9 cellular contexts compared by ENCODE assay signal in genomic region chr9:120919639-120920494, GRCh38. TPM values are rescaled to one million over a fixed set of nuclear protein-coding genes. Genes with fewer than 3 reads are reported as not detected.
DNase-seq lines count a peak whose midpoint lies in the region; ATAC-seq and TF ChIP-seq lines count a peak whose summit lies in the region.
"Had no signal": no experiment of that assay in that cellular context is flagged by ENCODE, and none has a peak within 500 bp of the region (broad histone marks: within the 10 kb centered on the region; RNA-seq: fewer than 3 reads in every experiment).

No MANE protein-coding gene starts in this region.

- H4K91ac ChIP-seq in neuronal stem cell (ENCODE audit: low read depth, low read length, poor library complexity), result no peak overlapping the region

- H3K4me2 ChIP-seq in BLaER1, result 0 out of 2 replicates have a peak overlapping the region, but pooled peaks have one; percentile 1
- H3K4me2 ChIP-seq in neuronal stem cell (ENCODE audit: insufficient read depth, low read length, poor library complexity, severe bottlenecking), result no peak overlapping the region

- H3K36me3 ChIP-seq in BLaER1, result no peaks in the 10 kb centered on the region
- H3K36me3 ChIP-seq in endodermal cell (ENCODE audit: control insufficient read depth, insufficient read depth, low read length), result no peaks in the 10 kb centered on the region
- H3K36me3 ChIP-seq in neuronal stem cell (replicated peaks in 1 of 2; ENCODE audit: control insufficient read depth in 2 of 2, insufficient read depth in 2 of 2, low read length in 2 of 2), result no peaks in the 10 kb centered on the region

- 89 to 90% methylated on average over 9 to 10 of the region's 10 CpGs for WGBS in endodermal cell (ENCODE audit: insufficient coverage in 1 of 2, insufficient read length in 1 of 2), 2 experiments
- no CpG with 5 or more reads among the region's 10 CpGs for WGBS in neuronal stem cell (ENCODE audit: extremely low coverage in 2 of 2, insufficient read length in 2 of 2, insufficient replicate concordance in 1 of 2), 2 donors

- TF ChIP-seq CTCF in endodermal cell (conservative IDR thresholded peaks at IDR 0.05), result no peak

- H3K27me3 Mint-ChIP-seq in endodermal cell (ENCODE audit: insufficient read depth), result no peaks in the 10 kb centered on the region

- H3K9ac ChIP-seq in BLaER1 (no peak overlapping the region), endodermal cell (ENCODE audit: extremely low read depth, low read length, poor library complexity, severe bottlenecking) (no peak overlapping the region), neuronal stem cell (ENCODE audit: low read depth, low read length, poor library complexity) (peak overlapping the region; percentile 2)

- no peaks in the 10 kb centered on the region for H3K9me3 ChIP-seq in BLaER1
- no peaks in the 10 kb centered on the region for H3K9me3 ChIP-seq in endodermal cell (ENCODE audit: control insufficient read depth, low read length)
- no peaks in the 10 kb centered on the region for H3K9me3 ChIP-seq in neuronal stem cell (replicated peaks in 1 of 2; ENCODE audit: control insufficient read depth in 2 of 2, insufficient read depth in 1 of 2, low read depth in 1 of 2, low read length in 2 of 2)

- no peaks in the 10 kb centered on the region for H3K79me1 ChIP-seq in neuronal stem cell (ENCODE audit: low read depth, low read length)

- H2AK5ac ChIP-seq in neuronal stem cell (ENCODE audit: low read depth, low read length), result no peak overlapping the region

- no peaks in the 10 kb centered on the region for H3K36me3 Mint-ChIP-seq in endodermal cell (ENCODE audit: low read depth)

- peak overlapping the region; percentile 41 for H3K18ac ChIP-seq in neuronal stem cell (ENCODE audit: low read length)

- H2BK15ac ChIP-seq in neuronal stem cell (ENCODE audit: low read length), result no peak overlapping the region

- H4K20me1 ChIP-seq in BLaER1, result no peaks in the 10 kb centered on the region

- no peak overlapping the region for H3K4me3 ChIP-seq in BLaER1
- no peak overlapping the region for H3K4me3 ChIP-seq in endodermal cell (ENCODE audit: low read length)
- H3K4me3 ChIP-seq in neuronal stem cell (ENCODE audit: low read length in 2 of 2), result no peak overlapping the region

- no peak for ATAC-seq in HG02588 (IDR thresholded peaks at IDR 0.05; ENCODE audit: unreplicated experiment)

- H3K9me3 Mint-ChIP-seq in endodermal cell, result peaks cover 2% of the 10 kb centered on the region

- peak overlapping the region; percentile 59 for H2BK5ac ChIP-seq in neuronal stem cell (ENCODE audit: low read length)

- H3K4ac ChIP-seq in neuronal stem cell (ENCODE audit: low read length), result no peak overlapping the region

- no peak overlapping the region for H4K8ac ChIP-seq in neuronal stem cell (ENCODE audit: low read depth, low read length)

- peaks cover 36% of the 10 kb centered on the region for H3K4me1 Mint-ChIP-seq in endodermal cell

- no peak overlapping the region for H3K27ac Mint-ChIP-seq in endodermal cell

- no peak overlapping the region for H3K4me3 Mint-ChIP-seq in endodermal cell

- H3K4me1 ChIP-seq in BLaER1 (peaks cover 20% of the 10 kb centered on the region), endodermal cell (ENCODE audit: control insufficient read depth, insufficient read depth, low read length) (peaks cover 24% of the 10 kb centered on the region), neuronal stem cell (ENCODE audit: control insufficient read depth in 2 of 2, insufficient read depth in 1 of 2, low read depth in 1 of 2, low read length in 2 of 2) (peaks cover 12 to 21% of the 10 kb centered on the region in 2 donors)

- peak overlapping the region; percentile 82 for H2AFZ ChIP-seq in neuronal stem cell (ENCODE audit: low read length)

- DNase-seq in RPMI7951 (ENCODE audit: low read depth) (peak; percentile 35), endodermal cell (no peak), neuronal stem cell (ENCODE audit: low spot score) (no peak), NCI-H510A treated with DMSO at 0.1 percent for 48 hours (lab: John Stamatoyannopoulos, UW) (no peak), inferior parietal cortex (ENCODE audit: extremely low spot score) (no peak), AG08395 (ENCODE audit: low spot score) (no peak)
- DNase-seq: RPMI8226 had no signal

- no peak overlapping the region for H3K14ac ChIP-seq in neuronal stem cell (ENCODE audit: low read length)

- H2BK120ac ChIP-seq in neuronal stem cell (ENCODE audit: low read depth, low read length), result no peak overlapping the region

- H3K27me3 ChIP-seq in BLaER1 (no peaks in the 10 kb centered on the region), endodermal cell (ENCODE audit: control insufficient read depth, insufficient read depth, low read length, poor library complexity, severe bottlenecking) (no peaks in the 10 kb centered on the region), neuronal stem cell (ENCODE audit: control insufficient read depth in 3 of 3, insufficient read depth in 3 of 3, low read depth in 1 of 3, low read length in 3 of 3) (no peaks in the 10 kb centered on the region)

- peak overlapping the region; percentile 21 for H3K23ac ChIP-seq in neuronal stem cell (ENCODE audit: low read depth, low read length, poor library complexity)

- H3K27ac ChIP-seq in BLaER1 (no peak overlapping the region), endodermal cell (ENCODE audit: low read depth, low read length) (peak overlapping the region; percentile 34), neuronal stem cell (replicated peaks; ENCODE audit: low read length) (no peak overlapping the region)

- no peak overlapping the region for H2BK12ac ChIP-seq in neuronal stem cell (ENCODE audit: low read length)

RNA-seq across cellular contexts. Expression of gene TRAF1, which starts 6.7 kb away (rescaled TPM):
- 3.1 and 3.4 TPM in 2 replicates for total RNA-seq in RPMI7951 (2014; rRNA removed; shearing (Covaris generic))
- total RNA-seq in endodermal cell, result 1 to 10 TPM; 3.6 to 8.2 TPM
- 3.1 TPM for polyA plus RNA-seq in endodermal cell (2013, experiment 1 of 2)
- polyA plus RNA-seq in endodermal cell (2013, experiment 2 of 2), result 2.6 TPM
- polyA plus RNA-seq in neuronal stem cell (2013, experiment 1 of 2), result 2.0 TPM
- 2.0 TPM for polyA plus RNA-seq in neuronal stem cell (2013, experiment 2 of 2)

RNA-seq across cellular contexts. Expression of gene PHF19, which starts 42.9 kb away (rescaled TPM):
- total RNA-seq in RPMI7951 (2014; rRNA removed; shearing (Covaris generic)), result 73.2 and 73.4 TPM in 2 replicates
- 10 to 100 TPM; 17.9 to 21.9 TPM for total RNA-seq in endodermal cell
- polyA plus RNA-seq in endodermal cell (2013, experiment 1 of 2), result 30.5 TPM
- 27.9 TPM for polyA plus RNA-seq in endodermal cell (2013, experiment 2 of 2)
- 24.6 TPM for polyA plus RNA-seq in neuronal stem cell (2013, experiment 1 of 2)
- 23.4 TPM for polyA plus RNA-seq in neuronal stem cell (2013, experiment 2 of 2)
